In the genomic region with DNA sequence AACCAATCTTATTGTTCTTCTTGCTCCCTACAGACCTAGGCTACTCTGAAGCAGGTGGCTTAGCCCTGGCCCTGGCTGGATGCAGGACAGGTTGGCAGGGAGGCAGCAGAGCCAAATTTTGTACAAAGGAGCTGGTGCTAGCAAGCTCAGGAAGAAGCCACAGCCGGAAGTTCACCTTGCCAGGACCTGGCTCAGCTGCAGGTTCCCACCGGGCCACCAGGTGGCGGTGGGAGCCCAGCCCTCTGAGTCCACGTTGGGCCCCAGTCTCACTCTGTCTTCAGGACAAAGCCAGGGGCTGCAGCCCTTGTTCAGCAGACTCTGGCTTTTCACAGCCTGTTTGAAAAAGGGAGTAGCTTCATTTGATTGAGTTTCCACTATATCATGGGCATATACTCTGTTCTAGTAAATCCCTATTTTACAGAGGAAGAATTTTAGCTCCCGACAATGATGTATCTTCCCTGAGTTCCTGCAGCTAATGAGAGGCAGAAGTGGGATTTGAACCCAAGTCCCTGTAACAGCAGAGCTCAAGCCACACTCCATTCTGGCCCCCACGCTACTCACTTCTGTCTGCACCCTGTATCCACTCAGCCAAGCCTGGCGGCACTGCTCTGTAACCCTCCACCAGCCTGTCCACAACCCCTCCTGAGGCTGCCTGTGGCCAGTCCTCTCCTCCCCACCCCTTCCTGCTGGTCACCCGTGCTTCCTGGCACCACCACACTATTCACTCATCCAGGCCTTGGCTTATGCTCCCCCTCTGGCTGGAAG, we compare ENCODE assay signal across 8 cellular contexts. TPM values are rescaled to one million over a fixed set of nuclear protein-coding genes. Genes with fewer than 3 reads are reported as not detected.
DNase-seq lines count a peak whose midpoint lies in the region; ATAC-seq and TF ChIP-seq lines count a peak whose summit lies in the region.

No MANE protein-coding gene starts in this region.

- H3K27me3 ChIP-seq in A673 (replicated peaks; ENCODE audit: insufficient read depth, low read depth, low read length, poor library complexity): no peaks in the 10 kb centered on the region

- peaks cover 21% of the 10 kb centered on the region for H3K4me1 Mint-ChIP-seq in chondrocyte (ENCODE audit: low read depth)

- intact Hi-C loops in A673 (cut with micrococcal nuclease; ENCODE audit: unreplicated experiment): loop anchor here (1.0 kb wide), 1 partner anchor 49 kb away; no protein-coding TSS in a partner anchor

- no peak overlapping the region for H3K27ac Mint-ChIP-seq in chondrocyte (ENCODE audit: unreplicated experiment)

- H3K27me3 Mint-ChIP-seq in chondrocyte (ENCODE audit: low read depth): no peaks in the 10 kb centered on the region

- ATAC-seq in GM18867 (IDR thresholded peaks at IDR 0.05; ENCODE audit: unreplicated experiment) (peak; percentile 56), HG03439 (IDR thresholded peaks at IDR 0.05; ENCODE audit: unreplicated experiment) (peak; percentile 42)

- no peaks in the 10 kb centered on the region for H3K9me3 Mint-ChIP-seq in chondrocyte (ENCODE audit: low read depth)

- peak; percentile 90 for DNase-seq in A673 (ENCODE audit: low spot score)
- DNase-seq in NCI-H510A (lab: John Stamatoyannopoulos, UW): peak; percentile 60
- DNase-seq in activated CD4-positive, alpha-beta T cell treated with anti-CD3 and anti-CD28 coated beads for 4 hours: peak; percentile 78 to 80
- no peak for DNase-seq in chondrocyte (ENCODE audit: low spot score)
- DNase-seq in kidney tubule cell (ENCODE audit: low spot score): peak; percentile 84
- peak; percentile 83 to 86 for DNase-seq in stimulated activated CD4-positive, alpha-beta T cell treated with anti-CD3 and anti-CD28 coated beads, Interleukin-2, amount 100 ng/mL, for 24 hours

- CTCF ChIA-PET in A673 (lab: Charles Lee): interaction anchor here (0.6 to 3.5 kb wide), 7 partner anchors 19 to 57 kb away, joined by 3 to 54 read pairs (median 7); a partner anchor contains a TSS

- TF ChIP-seq CTCF in A673 (conservative IDR thresholded peaks at IDR 0.05; ENCODE audit: low read depth, low read length): peak; percentile 99
- peak; percentile 96 for TF ChIP-seq CTCF in chondrocyte (IDR thresholded peaks at IDR 0.05)

- H3K27ac ChIP-seq in A673 (ENCODE audit: low read depth, low read length, poor library complexity, severe bottlenecking): no peak overlapping the region

- peaks cover 6% of the 10 kb centered on the region for H3K4me1 ChIP-seq in A673 (ENCODE audit: insufficient read depth, low read length, poor library complexity, severe bottlenecking)

- peaks cover 6% of the 10 kb centered on the region for H3K36me3 Mint-ChIP-seq in chondrocyte (ENCODE audit: low read depth)

- H3K9me3 ChIP-seq in A673 (ENCODE audit: low read depth, low read length, poor library complexity, severe bottlenecking): no peaks in the 10 kb centered on the region

- no TSS peak for BruUV-seq in A673 (replicated peaks; lab: Mats Ljungman, UMichigan)

- no peak overlapping the region for H3K4me3 Mint-ChIP-seq in chondrocyte (ENCODE audit: unreplicated experiment)

- H3K36me3 ChIP-seq in A673 (ENCODE audit: insufficient read depth, low read length, poor library complexity, severe bottlenecking): peaks cover 6% of the 10 kb centered on the region

- POLR2A ChIA-PET in A673 (lab: Charles Lee; ENCODE audit: low non-redundant PET): interaction anchor here (0.8 kb wide), 1 partner anchor 12 kb away, joined by 3 read pairs; no protein-coding TSS in a partner anchor

- no peak overlapping the region for H3K4me3 ChIP-seq in A673 (ENCODE audit: low read depth, low read length, poor library complexity, severe bottlenecking)

RNA-seq across cellular contexts. Expression of a gene that starts 3.3 kb away (rescaled TPM):
- total RNA-seq in A673 (2021) (82.3 and 94.2 TPM in 2 replicates), chondrocyte (31.9 to 41.4 TPM (median 32.2 TPM) in 3 replicates)

RNA-seq across cellular contexts. Expression of a gene that starts 3.4 kb away (rescaled TPM):
- total RNA-seq in A673 (2021): 305 and 307 TPM in 2 replicates
- total RNA-seq in chondrocyte: 188 to 264 TPM (median 194 TPM) in 3 replicates

RNA-seq across cellular contexts. Expression of a gene that starts 25.3 kb away (rescaled TPM):
- total RNA-seq in A673 (2021) (42.1 and 54.7 TPM in 2 replicates), chondrocyte (40.8 to 60.0 TPM (median 41.4 TPM) in 3 replicates)

RNA-seq across cellular contexts. Expression of a gene that starts 25.8 kb away (rescaled TPM):
- total RNA-seq in A673 (2021): 58.8 and 82.8 TPM in 2 replicates
- total RNA-seq in chondrocyte: 39.2 to 60.0 TPM (median 46.7 TPM) in 3 replicates

RNA-seq across cellular contexts. Expression of a gene that starts 41.2 kb away (rescaled TPM):
- total RNA-seq in A673 (2021): 8.0 and 8.6 TPM in 2 replicates
- total RNA-seq in chondrocyte: 2.4 to 4.1 TPM (median 3.6 TPM) in 3 replicates
